Comparison of ENCODE assay signal across 18 cellular contexts in the genomic region with DNA sequence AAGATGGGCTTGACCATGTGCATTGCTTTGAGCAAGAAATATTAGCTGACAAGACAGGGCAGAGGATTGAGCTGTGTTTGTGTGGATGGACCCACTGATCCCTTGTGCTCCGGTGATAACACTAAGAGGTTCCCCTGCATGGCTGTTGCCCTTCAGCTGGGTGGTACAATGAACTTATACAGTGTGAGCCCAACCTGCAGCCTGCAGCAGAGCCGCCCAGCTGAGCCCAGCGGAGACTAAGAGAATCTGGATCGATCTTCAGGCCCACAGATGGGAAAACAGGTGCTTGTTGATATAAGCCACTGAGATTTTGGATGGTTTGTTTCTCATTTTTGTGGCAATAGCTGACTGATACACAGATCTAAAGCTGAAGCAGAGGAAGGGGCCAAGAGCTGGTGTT.
DNase-seq lines count a peak whose midpoint lies in the region; ATAC-seq and TF ChIP-seq lines count a peak whose summit lies in the region.
"Had no signal": no experiment of that assay in that cellular context is flagged by ENCODE, and none has a peak within 500 bp of the region (broad histone marks: within the 10 kb centered on the region; RNA-seq: fewer than 3 reads in every experiment).

No MANE protein-coding gene starts in this region.

- H3K36me3 Mint-ChIP-seq in activated naive CD4-positive, alpha-beta T cell treated with anti-CD3 and anti-CD28 coated beads, Interleukin-2, amount 10 ng/mL, durations not matched to agents 7 days and 5 days: no peaks in the 10 kb centered on the region
- no peaks in the 10 kb centered on the region for H3K36me3 Mint-ChIP-seq in GM23338 (ENCODE audit: low read depth)
- H3K36me3 Mint-ChIP-seq in neural crest cell (ENCODE audit: low read depth): no peaks in the 10 kb centered on the region
- H3K36me3 Mint-ChIP-seq: CD8-positive, alpha-beta T cell had no signal

- H3K27me3 Mint-ChIP-seq in activated naive CD4-positive, alpha-beta T cell treated with anti-CD3 and anti-CD28 coated beads, Interleukin-2, amount 10 ng/mL, durations not matched to agents 7 days and 5 days: peaks cover 5% of the 10 kb centered on the region
- H3K27me3 Mint-ChIP-seq in GM23338 (ENCODE audit: insufficient read depth, low read depth, poor library complexity) (peaks cover 3% of the 10 kb centered on the region), neural crest cell (ENCODE audit: low read depth) (peaks cover 13% of the 10 kb centered on the region)
- H3K27me3 Mint-ChIP-seq: B cell had no signal

- H2AFZ ChIP-seq in GM23338: no peak overlapping the region

- H3K4me1 ChIP-seq in GM23338 (ENCODE audit: insufficient read depth): no peaks in the 10 kb centered on the region
- H3K4me1 ChIP-seq: A549, Caco-2 had no signal

- H3K9me3 Mint-ChIP-seq in activated naive CD4-positive, alpha-beta T cell treated with anti-CD3 and anti-CD28 coated beads, Interleukin-2, amount 10 ng/mL, durations not matched to agents 7 days and 5 days: no peaks in the 10 kb centered on the region
- H3K9me3 Mint-ChIP-seq in GM23338 (no peaks in the 10 kb centered on the region), neural crest cell (no peaks in the 10 kb centered on the region)
- H3K9me3 Mint-ChIP-seq: CD4-positive, alpha-beta T cell; CD8-positive, alpha-beta T cell had no signal

- H3K4me3 ChIP-seq in GM23338: no peak overlapping the region
- H3K4me3 ChIP-seq: A549; BLaER1 treated with 17β-estradiol and CSF1 and Interleukin-3, amounts not matched to agents 10 nM and 100 nM had no signal

- H3K27me3 ChIP-seq in GM23338 (ENCODE audit: insufficient read depth): no peaks in the 10 kb centered on the region
- H3K27me3 ChIP-seq: BLaER1 treated with 17β-estradiol and CSF1 and Interleukin-3, amounts not matched to agents 10 nM and 100 nM had no signal

- H3K9me2 ChIP-seq in GM23338 (ENCODE audit: insufficient read depth): no peaks in the 10 kb centered on the region

- H4K20me1 ChIP-seq in GM23338 (replicated peaks; ENCODE audit: insufficient read depth): no peaks in the 10 kb centered on the region

- no peak for DNase-seq in activated naive CD4-positive, alpha-beta T cell treated with anti-CD3 and anti-CD28 coated beads, Interleukin-2, amount 10 ng/mL, durations not matched to agents 7 days and 5 days
- DNase-seq in activated naive CD4-positive, alpha-beta T cell treated with Interleukin-2 at 50 U/mL for 16 hours: no peak
- DNase-seq in GM23338 (ENCODE audit: low spot score): no peak
- no peak for DNase-seq in neural crest cell (ENCODE audit: low read depth, low spot score)
- DNase-seq in putamen (ENCODE audit: low spot score): no peak
- DNase-seq: AML-193; Caco-2; Calu3; CD4-positive, alpha-beta T cell; CD8-positive, alpha-beta T cell; DMS79 treated with DMSO at 0.1 percent for 48 hours; GF-D8 had no signal

- H3K4me1 Mint-ChIP-seq in activated naive CD4-positive, alpha-beta T cell treated with anti-CD3 and anti-CD28 coated beads, Interleukin-2, amount 10 ng/mL, durations not matched to agents 7 days and 5 days: no peaks in the 10 kb centered on the region
- H3K4me1 Mint-ChIP-seq in GM23338: peaks cover 5% of the 10 kb centered on the region; the same call in 2 of the 3 replicates
- H3K4me1 Mint-ChIP-seq in neural crest cell: peaks cover 5% of the 10 kb centered on the region
- H3K4me1 Mint-ChIP-seq: B cell had no signal

- no peak overlapping the region for H3K4me3 Mint-ChIP-seq in activated naive CD4-positive, alpha-beta T cell treated with anti-CD3 and anti-CD28 coated beads, Interleukin-2, amount 10 ng/mL, durations not matched to agents 7 days and 5 days
- H3K4me3 Mint-ChIP-seq in GM23338 (no peak overlapping the region), neural crest cell (no peak overlapping the region)
- H3K4me3 Mint-ChIP-seq: B cell; CD4-positive, alpha-beta T cell; CD8-positive, alpha-beta T cell had no signal

- no peaks in the 10 kb centered on the region for H3K79me2 ChIP-seq in GM23338 (replicated peaks; ENCODE audit: insufficient read depth)

- H3K27ac ChIP-seq in GM23338 (ENCODE audit: low read depth): no peak overlapping the region
- H3K27ac ChIP-seq: 22Rv1; A549; BLaER1 treated with 17β-estradiol and CSF1 and Interleukin-3, amounts not matched to agents 10 nM and 100 nM; C4-2B had no signal

- no peak overlapping the region for H3K4me2 ChIP-seq in GM23338
- H3K4me2 ChIP-seq: A549; BLaER1 treated with 17β-estradiol and CSF1 and Interleukin-3, amounts not matched to agents 10 nM and 100 nM had no signal

- no peaks in the 10 kb centered on the region for H3F3A ChIP-seq in GM23338 (replicated peaks; ENCODE audit: low read depth)

- CTCF ChIA-PET in activated naive CD4-positive, alpha-beta T cell treated with anti-CD3 and anti-CD28 coated beads, Interleukin-2, amount 10 ng/mL, durations not matched to agents 7 days and 5 days (lab: Charles Lee): no interaction called here

- H3K27ac Mint-ChIP-seq in activated naive CD4-positive, alpha-beta T cell treated with anti-CD3 and anti-CD28 coated beads, Interleukin-2, amount 10 ng/mL, durations not matched to agents 7 days and 5 days: peak overlapping the region; percentile 16
- H3K27ac Mint-ChIP-seq in GM23338 (no peak overlapping the region), neural crest cell (ENCODE audit: unreplicated experiment) (peak overlapping the region; percentile 27)
- H3K27ac Mint-ChIP-seq: B cell; CD4-positive, alpha-beta T cell; CD8-positive, alpha-beta T cell had no signal

- no peak for TF ChIP-seq CTCF in GM23338 (conservative IDR thresholded peaks at IDR 0.05; ENCODE audit: low read depth in 2 of 2)
- no peak for TF ChIP-seq CTCF in neural crest cell (conservative IDR thresholded peaks at IDR 0.05)

- H3K36me3 ChIP-seq in GM23338 (ENCODE audit: insufficient read depth): no peaks in the 10 kb centered on the region
- H3K36me3 ChIP-seq: BLaER1 treated with 17β-estradiol and CSF1 and Interleukin-3, amounts not matched to agents 10 nM and 100 nM had no signal

- ATAC-seq in GM23338 (no peak), HG02852 (IDR thresholded peaks at IDR 0.05; ENCODE audit: unreplicated experiment) (no peak)
- ATAC-seq: A549; CD8-positive, alpha-beta T cell had no signal

TF ChIP-seq in GM23338, 12 proteins besides CTCF, POLR2A, EP300 and RAD21:
- TF ChIP-seq ZNF331 (CRISPR knock-in tag; IDR thresholded peaks at IDR 0.05; ENCODE audit: low read depth) (peak; percentile 66; the same call in 1 of the 2 replicates), CREB1 (CRISPR knock-in tag; IDR thresholded peaks at IDR 0.05; ENCODE audit: low read depth) (no peak), EZH2 (IDR thresholded peaks at IDR 0.05; ENCODE audit: low read depth, unreplicated experiment) (no peak), STAT1 (IDR thresholded peaks at IDR 0.05; ENCODE audit: unreplicated experiment) (no peak), EZH2phosphoT487 (IDR thresholded peaks at IDR 0.05; ENCODE audit: unreplicated experiment) (no peak)
